In genomic region chr15:28984421-28985375, GRCh38 we compare ENCODE assay signal across 9 cellular contexts.
DNase-seq lines count a peak whose midpoint lies in the region; ATAC-seq and TF ChIP-seq lines count a peak whose summit lies in the region.
"Had no signal": no experiment of that assay in that cellular context is flagged by ENCODE, and none has a peak within 500 bp of the region (broad histone marks: within the 10 kb centered on the region; RNA-seq: fewer than 3 reads in every experiment).

No MANE protein-coding gene starts in this region.

- no peaks in the 10 kb centered on the region for H3K27me3 Mint-ChIP-seq in nephron progenitor cell (ENCODE audit: low read depth, poor library complexity)
- H3K27me3 Mint-ChIP-seq in Calu3 (ENCODE audit: unreplicated experiment) = no peaks in the 10 kb centered on the region

- DNase-seq in D341Med (ENCODE audit: low spot score) = peak; percentile 60
- peak; percentile 62 for DNase-seq in NCI-H69 (lab: John Stamatoyannopoulos, UW)
- peak; percentile 81 for DNase-seq in choroid plexus epithelial cell (ENCODE audit: low read depth)
- peak; percentile 50 for DNase-seq in nephron progenitor cell
- DNase-seq in OCI-M2 (lab: John Stamatoyannopoulos, UW; ENCODE audit: unreplicated experiment) = no peak
- DNase-seq in NCI-H1436 (lab: John Stamatoyannopoulos, UW) = no peak
- no peak for DNase-seq in Calu3
- DNase-seq: esophagus squamous epithelium had no signal

- H3K9me3 Mint-ChIP-seq in nephron progenitor cell (peaks cover 10% of the 10 kb centered on the region), Calu3 (ENCODE audit: low read depth, unreplicated experiment) (no peaks in the 10 kb centered on the region)

- H3K4me1 Mint-ChIP-seq in nephron progenitor cell = peaks cover 32% of the 10 kb centered on the region
- H3K4me1 Mint-ChIP-seq in Calu3 (ENCODE audit: low read depth, unreplicated experiment) = no peaks in the 10 kb centered on the region

- H3K36me3 Mint-ChIP-seq in nephron progenitor cell (ENCODE audit: low read depth) (peaks cover 19% of the 10 kb centered on the region), Calu3 (ENCODE audit: insufficient read depth, unreplicated experiment) (no peaks in the 10 kb centered on the region)

- no peak overlapping the region for H3K4me3 ChIP-seq in choroid plexus epithelial cell (ENCODE audit: low read depth, low read length)
- H3K4me3 ChIP-seq: esophagus squamous epithelium had no signal

- no peak overlapping the region for H3K4me3 Mint-ChIP-seq in nephron progenitor cell
- no peak overlapping the region for H3K4me3 Mint-ChIP-seq in Calu3 (ENCODE audit: low read depth, unreplicated experiment)

- no TSS peak for BruUV-seq in Calu3 (replicated peaks; lab: Mats Ljungman, UMichigan)

- peak overlapping the region; percentile 45 for H3K27ac Mint-ChIP-seq in nephron progenitor cell
- H3K27ac Mint-ChIP-seq in Calu3 (ENCODE audit: unreplicated experiment) = no peak overlapping the region

- ATAC-seq in GM19452 (IDR thresholded peaks at IDR 0.05; ENCODE audit: unreplicated experiment) = no peak

- CTCF ChIA-PET in Calu3 (lab: Charles Lee) = no interaction called here

- no peak for TF ChIP-seq CTCF in choroid plexus epithelial cell (conservative IDR thresholded peaks at IDR 0.05; ENCODE audit: low read depth, low read length)
- no peak for TF ChIP-seq CTCF in nephron progenitor cell (IDR thresholded peaks at IDR 0.05)
- no peak for TF ChIP-seq CTCF in Calu3 (IDR thresholded peaks at IDR 0.05; ENCODE audit: unreplicated experiment)

- intact Hi-C loops in Calu3 (cut with micrococcal nuclease; ENCODE audit: unreplicated experiment) = no loop called here

Comparison
In these comparisons a context has a peak if more than half of its experiments do, and no peak if none do; other contexts are left out.
1. DNase-seq: peak in D341Med (single experiment), NCI-H69 (single experiment), choroid plexus epithelial cell (single experiment) and nephron progenitor cell (single experiment); none in OCI-M2 (single experiment), NCI-H1436 (single experiment) and Calu3 (single experiment).